26 cellular contexts compared by ENCODE assay signal in the genomic region with DNA sequence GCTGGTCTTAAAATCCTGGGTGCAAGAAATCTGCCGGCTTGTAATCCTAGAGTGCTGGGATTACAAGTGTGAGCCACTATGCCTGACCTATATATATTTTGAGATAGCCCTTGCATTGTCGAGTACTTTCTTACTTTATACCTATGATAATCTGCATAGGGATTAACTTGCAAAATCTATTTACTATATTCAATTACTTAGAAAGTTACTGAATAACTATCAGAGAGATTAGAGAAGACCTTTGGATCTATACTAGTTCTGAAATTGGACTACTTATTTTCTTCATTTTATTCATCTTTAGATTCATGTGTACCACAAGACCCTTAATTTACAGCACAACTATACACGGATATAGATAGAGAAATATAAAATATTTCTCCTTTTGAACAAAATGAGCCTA.
"Had no signal": no experiment of that assay in that cellular context is flagged by ENCODE, and none has a peak within 500 bp of the region (broad histone marks: within the 10 kb centered on the region; RNA-seq: fewer than 3 reads in every experiment).

No MANE protein-coding gene starts in this region.

- H3K4me3 ChIP-seq: colonic mucosa, coronary artery, dorsolateral prefrontal cortex, esophagus muscularis mucosa, esophagus squamous epithelium, gastrocnemius medialis, gastroesophageal sphincter, heart left ventricle, heart right ventricle had no signal

- H3K36me3 ChIP-seq: colonic mucosa, esophagus muscularis mucosa, esophagus squamous epithelium, gastrocnemius medialis, gastroesophageal sphincter, heart left ventricle, heart right ventricle had no signal

- H3K4me1 ChIP-seq: colonic mucosa, esophagus muscularis mucosa, esophagus squamous epithelium, foreskin keratinocyte, gastrocnemius medialis, gastroesophageal sphincter, heart left ventricle, heart right ventricle had no signal

- FAIRE-seq: endometrium, endothelial cell of umbilical vein, frontal cortex had no signal

- H3K27ac ChIP-seq: colonic mucosa, coronary artery, dorsolateral prefrontal cortex, epithelial cell of prostate, esophagus muscularis mucosa, esophagus squamous epithelium, foreskin keratinocyte, gastrocnemius medialis, gastroesophageal sphincter, heart left ventricle, heart right ventricle had no signal

- DNase-seq: colonic mucosa; cortex of kidney; dermis blood vessel endothelial cell; dorsolateral prefrontal cortex; effector CD4-positive, alpha-beta T cell; effector CD8-positive, alpha-beta T cell; effector memory CD4-positive, alpha-beta T cell; effector memory CD8-positive, alpha-beta T cell; endodermal cell; erythroblast; esophagus squamous epithelium; foreskin fibroblast; foreskin keratinocyte; foreskin melanocyte; gastrocnemius medialis; glutamatergic neuron; head of caudate nucleus; heart left ventricle; heart right ventricle had no signal

- H3K27me3 ChIP-seq: colonic mucosa, dorsolateral prefrontal cortex, esophagus muscularis mucosa, esophagus squamous epithelium, foreskin keratinocyte, gastrocnemius medialis, gastroesophageal sphincter, heart left ventricle, heart right ventricle had no signal

- H3K9me3 ChIP-seq: colonic mucosa, gastrocnemius medialis had no signal
